Comparison of ENCODE assay signal across 21 cellular contexts in the genomic region with DNA sequence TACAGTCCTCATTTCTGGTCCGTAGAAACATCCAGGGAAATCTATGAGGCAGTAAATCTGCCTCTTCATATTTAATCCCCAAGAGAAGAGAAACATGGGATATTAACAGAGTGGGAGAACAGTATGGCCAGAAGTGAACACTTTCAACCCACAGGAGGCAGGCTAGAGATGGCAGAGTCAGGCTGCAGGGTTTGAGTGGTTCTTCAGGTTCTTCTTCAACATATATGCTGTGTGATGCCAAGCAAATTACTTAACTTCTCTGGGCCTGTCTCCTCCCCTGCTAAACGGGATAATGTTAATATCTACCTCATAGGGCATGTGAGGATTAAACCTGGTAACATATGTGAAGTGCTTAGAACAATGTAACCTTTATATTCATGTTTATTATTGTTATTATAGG.
DNase-seq lines count a peak whose midpoint lies in the region; ATAC-seq and TF ChIP-seq lines count a peak whose summit lies in the region.
"Had no signal": no experiment of that assay in that cellular context is flagged by ENCODE, and none has a peak within 500 bp of the region (broad histone marks: within the 10 kb centered on the region; RNA-seq: fewer than 3 reads in every experiment).

No MANE protein-coding gene starts in this region.

- H3K9me2 ChIP-seq in Loucy (replicated peaks; ENCODE audit: low read depth, low read length): no peaks in the 10 kb centered on the region

- intact Hi-C loops in sigmoid colon (cut with DNase I) (no loop called here), left ventricle myocardium superior (cut with micrococcal nuclease) (no loop called here)

- ATAC-seq in central memory CD8-positive, alpha-beta T cell (replicated peaks; ENCODE audit: extremely low read depth, poor library complexity, severe bottlenecking): no peak
- ATAC-seq in foreskin keratinocyte (no peak), GM21825 (IDR thresholded peaks at IDR 0.05; ENCODE audit: unreplicated experiment) (no peak), left ventricle myocardium superior (no peak)
- ATAC-seq: GM12878, Right ventricle myocardium inferior had no signal

- TF ChIP-seq EP300 in sigmoid colon (IDR thresholded peaks at IDR 0.05): no peak

- H3K27ac Mint-ChIP-seq in central memory CD8-positive, alpha-beta T cell (ENCODE audit: low read depth): peak overlapping the region; percentile 52
- H3K27ac Mint-ChIP-seq: B cell; CD4-positive, CD25-positive, alpha-beta regulatory T cell had no signal

- H3K36me3 Mint-ChIP-seq in central memory CD8-positive, alpha-beta T cell (ENCODE audit: insufficient read depth): no peaks in the 10 kb centered on the region
- H3K36me3 Mint-ChIP-seq: CD4-positive, CD25-positive, alpha-beta regulatory T cell had no signal

- no peaks in the 10 kb centered on the region for H3F3A ChIP-seq in Loucy (ENCODE audit: low read depth)

- TF ChIP-seq CTCF in BE2C (IDR thresholded peaks at IDR 0.05; ENCODE audit: low read depth, low read length): peak; percentile 21; the same call in 1 of the 2 replicates
- 0 out of 2 replicates have a peak, but pooled peaks have one; percentile 16 for TF ChIP-seq CTCF in Loucy (conservative IDR thresholded peaks at IDR 0.05; ENCODE audit: low read length)
- TF ChIP-seq CTCF in foreskin keratinocyte (conservative IDR thresholded peaks at IDR 0.05): peak; percentile 21
- no peak for TF ChIP-seq CTCF in sigmoid colon (IDR thresholded peaks at IDR 0.05)

- H3K27me3 ChIP-seq in BE2C: no peaks in the 10 kb centered on the region
- no peaks in the 10 kb centered on the region for H3K27me3 ChIP-seq in Loucy (ENCODE audit: insufficient read depth, low read length, poor library complexity, severe bottlenecking)
- no peaks in the 10 kb centered on the region for H3K27me3 ChIP-seq in foreskin keratinocyte
- H3K27me3 ChIP-seq in sigmoid colon: no peaks in the 10 kb centered on the region
- H3K27me3 ChIP-seq: SJSA1 had no signal

- H3K4me3 ChIP-seq in BE2C (ENCODE audit: low read depth, low read length): no peak overlapping the region
- H3K4me3 ChIP-seq in Loucy (ENCODE audit: low read length, poor library complexity, severe bottlenecking): no peak overlapping the region
- H3K4me3 ChIP-seq in sigmoid colon: no peak overlapping the region
- H3K4me3 ChIP-seq: GM12878, GM23248, SJSA1 had no signal

- TF ChIP-seq POLR2A in sigmoid colon (IDR thresholded peaks at IDR 0.05): no peak

- H3K4me3 Mint-ChIP-seq in central memory CD8-positive, alpha-beta T cell: no peak overlapping the region
- H3K4me3 Mint-ChIP-seq: B cell; CD4-positive, CD25-positive, alpha-beta regulatory T cell had no signal

- in situ Hi-C loops in KBM-7 (cut with MboI; ENCODE audit: low pct_unique_long_range_greater_than_20kb, low sequenced_read_pairs): no loop called here

- 39 to 69% methylated on average over 2 of the region's 2 CpGs for WGBS in sigmoid colon, 2 donors

- no peak overlapping the region for H2AFZ ChIP-seq in Loucy (ENCODE audit: low read length)
- H2AFZ ChIP-seq: GM23248 had no signal

- H3K9ac ChIP-seq in Loucy (ENCODE audit: low read depth, low read length, poor library complexity, severe bottlenecking): no peak overlapping the region
- H3K9ac ChIP-seq: GM23248 had no signal

- DNase-seq in BE2C: no peak
- DNase-seq in central memory CD8-positive, alpha-beta T cell (ENCODE audit: low spot score in 2 of 2): no peak
- DNase-seq in foreskin keratinocyte: no peak
- DNase-seq in sigmoid colon: no peak
- no peak for DNase-seq in left ventricle myocardium superior
- DNase-seq in KBM-7: no peak
- DNase-seq: CD4-positive, CD25-positive, alpha-beta regulatory T cell; COR-L47; DMS79 treated with DMSO at 0.1 percent for 48 hours; GM23248; MM.1S; NCI-H1048; NCI-H1436; NCI-H187 treated with DMSO at 0.1 percent for 48 hours; NCI-H524 treated with DMSO at 0.1 percent for 48 hours had no signal

- no peaks in the 10 kb centered on the region for H3K9me3 Mint-ChIP-seq in central memory CD8-positive, alpha-beta T cell

- no peak overlapping the region for H3K4me2 ChIP-seq in Loucy (ENCODE audit: low read depth, low read length, poor library complexity, severe bottlenecking)

- no peaks in the 10 kb centered on the region for H3K4me1 Mint-ChIP-seq in central memory CD8-positive, alpha-beta T cell
- H3K4me1 Mint-ChIP-seq: B cell; CD4-positive, CD25-positive, alpha-beta regulatory T cell had no signal

- H3K79me2 ChIP-seq in Loucy (ENCODE audit: insufficient read depth, low read length): no peaks in the 10 kb centered on the region

- H3K36me3 ChIP-seq in BE2C: no peaks in the 10 kb centered on the region
- H3K36me3 ChIP-seq in Loucy (ENCODE audit: insufficient read depth, low read length): no peaks in the 10 kb centered on the region
- no peaks in the 10 kb centered on the region for H3K36me3 ChIP-seq in sigmoid colon
- H3K36me3 ChIP-seq: SJSA1 had no signal

- no peaks in the 10 kb centered on the region for H3K27me3 Mint-ChIP-seq in central memory CD8-positive, alpha-beta T cell
- H3K27me3 Mint-ChIP-seq: B cell; CD4-positive, CD25-positive, alpha-beta regulatory T cell had no signal

- H3K4me1 ChIP-seq in BE2C (no peaks in the 10 kb centered on the region), Loucy (ENCODE audit: insufficient read depth, low read length, poor library complexity, severe bottlenecking) (no peaks in the 10 kb centered on the region), foreskin keratinocyte (no peaks in the 10 kb centered on the region), sigmoid colon (no peaks in the 10 kb centered on the region)

- H3K9me3 ChIP-seq in BE2C (no peaks in the 10 kb centered on the region), Loucy (ENCODE audit: insufficient read depth, low read depth, low read length) (no peaks in the 10 kb centered on the region), sigmoid colon (no peaks in the 10 kb centered on the region)
- H3K9me3 ChIP-seq: SJSA1 had no signal

- H4K20me1 ChIP-seq in Loucy (ENCODE audit: insufficient read depth, low read length, poor library complexity, severe bottlenecking): no peaks in the 10 kb centered on the region

- H3K27ac ChIP-seq in foreskin keratinocyte: no peak overlapping the region
- no peak overlapping the region for H3K27ac ChIP-seq in sigmoid colon
- H3K27ac ChIP-seq: GM23248, SJSA1 had no signal

Comparison
In these comparisons a context has a peak if more than half of its experiments do, and no peak if none do; other contexts are left out.
1. CTCF ChIP-seq: peak in BE2C (single experiment), Loucy (single experiment) and foreskin keratinocyte (single experiment); none in sigmoid colon (0 of 4).